11 cellular contexts compared by ENCODE assay signal in genomic region chr1:207054476-207054875, GRCh38. TPM values are rescaled to one million over a fixed set of nuclear protein-coding genes. Genes with fewer than 3 reads are reported as not detected.
DNase-seq lines count a peak whose midpoint lies in the region; ATAC-seq and TF ChIP-seq lines count a peak whose summit lies in the region.
"Had no signal": no experiment of that assay in that cellular context is flagged by ENCODE, and none has a peak within 500 bp of the region (broad histone marks: within the 10 kb centered on the region; RNA-seq: fewer than 3 reads in every experiment).

No MANE protein-coding gene starts in this region.

- H4K8ac ChIP-seq in H9 (replicated peaks; ENCODE audit: insufficient read length, low read depth, low read length), result no peak overlapping the region

- ATAC-seq in GM21825 (IDR thresholded peaks at IDR 0.05; ENCODE audit: unreplicated experiment) (no peak), GM19467 (IDR thresholded peaks at IDR 0.05; ENCODE audit: unreplicated experiment) (no peak)

- no peak overlapping the region for H2BK20ac ChIP-seq in H9 (ENCODE audit: low read depth, low read length, poor library complexity, severe bottlenecking)

- no peak overlapping the region for H2BK120ac ChIP-seq in H9 (ENCODE audit: low read depth, low read length, poor library complexity, severe bottlenecking)

- H4K5ac ChIP-seq in H9 (ENCODE audit: insufficient read length, low read depth, low read length), result no peak overlapping the region

- no peak overlapping the region for H2AK5ac ChIP-seq in H9 (ENCODE audit: insufficient read length, low read length)

- H2BK5ac ChIP-seq in H9 (ENCODE audit: insufficient read length, low read length), result no peak overlapping the region

- H3K36me3 ChIP-seq in Peyer's patch (no peaks in the 10 kb centered on the region), hepatocyte (replicated peaks; ENCODE audit: insufficient read depth, low read depth) (no peaks in the 10 kb centered on the region)
- H3K36me3 ChIP-seq: HAP-1 had no signal

- TF ChIP-seq POLR2A in Peyer's patch (IDR thresholded peaks at IDR 0.05), result no peak

- H3K18ac ChIP-seq in H9 (ENCODE audit: insufficient read length, low read depth, low read length), result no peak overlapping the region

- no peak overlapping the region for H2BK12ac ChIP-seq in H9 (ENCODE audit: insufficient read length, low read depth, low read length)

- H3K4me3 ChIP-seq in Peyer's patch (peak overlapping the region in 2 of 4 donors; percentile 61 to 79), hepatocyte (no peak overlapping the region), skin epidermis (no peak overlapping the region)
- H3K4me3 ChIP-seq: HAP-1 had no signal

- no peak overlapping the region for H3K14ac ChIP-seq in H9 (ENCODE audit: insufficient read depth, low read length)

- peaks cover 11% of the 10 kb centered on the region for H3K23me2 ChIP-seq in H9 (ENCODE audit: insufficient read length, low read depth, low read length, poor library complexity, severe bottlenecking)

- peaks cover 3% of the 10 kb centered on the region; the same call in 1 of the 2 replicates for H3K4me1 ChIP-seq in H9 (ENCODE audit: insufficient read depth, low read length)
- peaks cover 0 to 24% (median 6%) of the 10 kb centered on the region in 4 donors for H3K4me1 ChIP-seq in Peyer's patch
- peaks cover 16% of the 10 kb centered on the region for H3K4me1 ChIP-seq in hepatocyte (ENCODE audit: insufficient read depth)
- H3K4me1 ChIP-seq: HAP-1 had no signal

- H4K20me1 ChIP-seq in H9 (ENCODE audit: control insufficient read depth, insufficient read depth, insufficient read length) (no peaks in the 10 kb centered on the region), hepatocyte (ENCODE audit: insufficient read depth, poor library complexity, severe bottlenecking) (peaks cover 3% of the 10 kb centered on the region)

- H3K79me1 ChIP-seq in H9 (ENCODE audit: insufficient read depth, low read depth, low read length, poor library complexity, severe bottlenecking), result no peaks in the 10 kb centered on the region

- no peak overlapping the region for H3K4ac ChIP-seq in H9 (ENCODE audit: low read depth, low read length)

- no peak overlapping the region for H3T11ph ChIP-seq in H9 (ENCODE audit: low read length)

- no peaks in the 10 kb centered on the region; a peak in 1 of 5 replicates for H3K9me3 Mint-ChIP-seq in H9

- H3K56ac ChIP-seq in H9 (ENCODE audit: insufficient read length, low read depth, low read length), result no peak overlapping the region

- no peak overlapping the region for H2BK15ac ChIP-seq in H9 (ENCODE audit: low read depth, low read length)

- peaks cover 3 to 5% (median 5%) of the 10 kb centered on the region in 3 experiments; a peak in 5 of 7 replicates for H3K36me3 Mint-ChIP-seq in H9 (ENCODE audit: insufficient read depth in 1 of 3, low read depth in 3 of 3)

- H3K79me2 ChIP-seq in H9 (ENCODE audit: insufficient read depth, low read length) (peaks cover 1% of the 10 kb centered on the region; the same call in 1 of the 2 replicates), hepatocyte (peaks cover 12% of the 10 kb centered on the region)

- no peak overlapping the region for H3K9ac ChIP-seq in H9 (ENCODE audit: extremely low read depth, insufficient read length, low read length)

- no peak overlapping the region for H3K23ac ChIP-seq in H9 (ENCODE audit: insufficient read length, low read depth, low read length)

- H3K4me1 Mint-ChIP-seq in H9, result peaks cover 25 to 28% of the 10 kb centered on the region in 2 experiments

- H3K4me2 ChIP-seq in H9 (ENCODE audit: insufficient read depth, insufficient read length, low read length) (no peak overlapping the region), hepatocyte (no peak overlapping the region)

- no CpG with 5 or more reads among the region's 3 CpGs for WGBS in H9 (ENCODE audit: extremely low coverage, insufficient read length, low lambda C conversion rate)
- 87% methylated on average over 3 of the region's 3 CpGs for WGBS in hepatocyte (ENCODE audit: low lambda C conversion rate, missing lambda C conversion rate)

- no peaks in the 10 kb centered on the region for H3K9me2 ChIP-seq in hepatocyte (replicated peaks; ENCODE audit: insufficient read depth)

- H3K27ac ChIP-seq in H9 (ENCODE audit: insufficient read length, low read depth, low read length) (no peak overlapping the region), Peyer's patch (peak overlapping the region; percentile 86 to 94 (median 91)), hepatocyte (peak overlapping the region; percentile 3), skin epidermis (peak overlapping the region in 11 of 21 experiments; percentile 3 to 94 (median 49))

- H3K4me3 Mint-ChIP-seq in H9, result peak overlapping the region; percentile 99 to 100; a peak in 2 of 5 replicates

- DNase-seq in H9 (no peak), Peyer's patch (no peak), hepatocyte (ENCODE audit: low spot score) (no peak), KG1 (lab: John Stamatoyannopoulos, UW) (no peak), globus pallidus (ENCODE audit: low spot score) (no peak)
- DNase-seq: effector memory CD4-positive, alpha-beta T cell; NCI-H1417 treated with DMSO at 0.1 percent for 48 hours had no signal

- H3K27me3 Mint-ChIP-seq in H9 (ENCODE audit: low read depth), result peaks cover 1% of the 10 kb centered on the region

- H3K27ac Mint-ChIP-seq in H9, result no peak overlapping the region

- no peak for TF ChIP-seq CTCF in H9 (conservative IDR thresholded peaks at IDR 0.05)
- no peak for TF ChIP-seq CTCF in Peyer's patch (IDR thresholded peaks at IDR 0.05)
- TF ChIP-seq CTCF in hepatocyte (IDR thresholded peaks at IDR 0.05; ENCODE audit: poor library complexity), result no peak

- H2AFZ ChIP-seq in H9 (ENCODE audit: low read length) (no peak overlapping the region), hepatocyte (no peak overlapping the region)

- no peaks in the 10 kb centered on the region for H3K9me3 ChIP-seq in H9 (ENCODE audit: control insufficient read depth, low read depth, low read length)
- no peaks in the 10 kb centered on the region for H3K9me3 ChIP-seq in Peyer's patch
- H3K9me3 ChIP-seq in hepatocyte (ENCODE audit: low read depth), result no peaks in the 10 kb centered on the region
- H3K9me3 ChIP-seq: HAP-1 had no signal

- H3K27me3 ChIP-seq in H9 (ENCODE audit: insufficient read depth, low read length) (no peaks in the 10 kb centered on the region), Peyer's patch (no peaks in the 10 kb centered on the region), hepatocyte (no peaks in the 10 kb centered on the region)

- H4K91ac ChIP-seq in H9 (ENCODE audit: insufficient read length, low read depth, low read length), result no peak overlapping the region

RNA-seq across cellular contexts. Expression of gene PFKFB2, which starts 1.4 kb away (rescaled TPM):
- 13.2 and 14.6 TPM in 2 replicates for total RNA-seq in H9 (2021)
- total RNA-seq in Peyer's patch, result 100 to 1,000 TPM in 2 of 4 donors, 10 to 100 TPM in 2; 44.6 to 150 (median 116) TPM
- 19.2 and 23.6 TPM in 2 replicates for total RNA-seq in hepatocyte
- 9.5 and 10.0 TPM in 2 replicates for polyA plus RNA-seq in hepatocyte

RNA-seq across cellular contexts. Expression of gene YOD1, which starts 3.5 kb away (rescaled TPM):
- total RNA-seq in H9 (2021), result 8.6 and 9.4 TPM in 2 replicates
- total RNA-seq in Peyer's patch, result 10 to 100 TPM in 2 of 4 donors, 1 to 10 TPM in 2; 7.4 to 12.7 (median 10.2) TPM
- total RNA-seq in hepatocyte, result 25.7 and 25.8 TPM in 2 replicates
- 4.5 and 5.6 TPM in 2 replicates for polyA plus RNA-seq in hepatocyte

RNA-seq across cellular contexts. Expression of gene C1orf116, which starts 21.9 kb away (rescaled TPM):
- 0.48 and 0.55 TPM in 2 replicates for total RNA-seq in H9 (2021)
- 10 to 100 TPM in 3 of 4 donors, 1 to 10 TPM in 1; 4.1 to 72.3 (median 56.7) TPM for total RNA-seq in Peyer's patch
- 16.7 and 18.3 TPM in 2 replicates for total RNA-seq in hepatocyte
- 15.7 and 18.7 TPM in 2 replicates for polyA plus RNA-seq in hepatocyte

RNA-seq across cellular contexts. Expression of gene C4BPB, which starts 34.2 kb away (rescaled TPM):
- total RNA-seq in H9 (2021) (not detected in 2 replicates), Peyer's patch (10 to 100 TPM in 1 of 4 donors, 1 to 10 TPM in 2, not detected in 1; 5.3 to 18.1 (median 8.6) TPM), hepatocyte (16.0 and 16.8 TPM in 2 replicates)
- 12.4 and 13.5 TPM in 2 replicates for polyA plus RNA-seq in hepatocyte

RNA-seq across cellular contexts. Expression of gene C4BPA, which starts 49.6 kb away (rescaled TPM):
- total RNA-seq in H9 (2021), result not detected in 2 replicates
- 1 to 10 TPM in 2 of 4 donors, under 1 TPM in 1, not detected in 1; 0.67 to 2.6 (median 1.2) TPM for total RNA-seq in Peyer's patch
- 17.2 and 23.5 TPM in 2 replicates for total RNA-seq in hepatocyte
- 10.2 and 12.4 TPM in 2 replicates for polyA plus RNA-seq in hepatocyte
